Comparison of ENCODE assay signal across 13 cellular contexts in the genomic region with DNA sequence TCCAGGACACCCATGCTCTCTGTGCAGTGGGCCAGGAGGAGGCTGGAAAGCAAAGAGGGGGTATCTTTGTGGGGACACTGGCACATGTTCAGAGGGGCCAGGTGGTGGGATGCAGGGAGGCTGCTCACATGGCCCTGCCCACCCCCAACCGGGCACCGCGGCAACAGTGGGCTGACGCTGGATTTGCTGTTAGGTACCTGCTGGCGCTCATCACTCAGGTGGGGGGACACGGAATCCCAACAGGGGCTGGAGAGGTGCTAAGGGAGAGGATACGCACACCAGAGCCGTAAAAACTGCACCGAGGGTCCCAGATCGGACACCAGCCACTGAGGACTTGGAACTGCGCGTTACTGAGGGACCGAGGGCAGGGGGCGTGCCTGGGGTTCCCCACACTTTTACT. TPM values are rescaled to one million over a fixed set of nuclear protein-coding genes. Genes with fewer than 3 reads are reported as not detected.
A peak's percentile ranks its signal among the peaks of the same experiment; 100 is the strongest.
DNase-seq lines count a peak whose midpoint lies in the region; ATAC-seq and TF ChIP-seq lines count a peak whose summit lies in the region.
"Had no signal": no experiment of that assay in that cellular context is flagged by ENCODE, and none has a peak within 500 bp of the region (broad histone marks: within the 10 kb centered on the region; RNA-seq: fewer than 3 reads in every experiment).

No MANE protein-coding gene starts in this region.

- CTCF ChIA-PET in SK-N-SH (lab: Yijun Ruan, JAX) = no interaction called here

- H3K4me1 Mint-ChIP-seq in endodermal cell (peaks cover 5% of the 10 kb centered on the region), endothelial cell (ENCODE audit: unreplicated experiment) (no peaks in the 10 kb centered on the region)
- H3K4me1 Mint-ChIP-seq in stimulated activated memory B cell treated with anti-CD40 and anti-IgM and Interleukin-4, amounts not matched to agents 10 μg/mL and 1 μg/mL and 100 μg/mL, for 72 hours = peaks cover 18% of the 10 kb centered on the region

- H3K4me3 ChIP-seq in SK-N-SH (ENCODE audit: low read depth in 2 of 2, low read length in 1 of 2) (no peak overlapping the region), endodermal cell (ENCODE audit: low read length) (no peak overlapping the region), psoas muscle (no peak overlapping the region)

- DNase-seq in SK-N-SH = peak; percentile 16
- peak; percentile 28 for DNase-seq in endodermal cell
- no peak for DNase-seq in psoas muscle
- no peak for DNase-seq in HK-2 (ENCODE audit: unreplicated experiment)
- no peak for DNase-seq in endothelial cell (ENCODE audit: low spot score)
- DNase-seq: Calu3; CD4-positive, alpha-beta T cell; DMS 273 treated with DMSO at 0.1 percent for 48 hours had no signal

- H3K27me3 ChIP-seq in SK-N-SH (ENCODE audit: insufficient read depth) (no peaks in the 10 kb centered on the region), endodermal cell (ENCODE audit: control insufficient read depth, insufficient read depth, low read length, poor library complexity, severe bottlenecking) (no peaks in the 10 kb centered on the region), psoas muscle (ENCODE audit: insufficient read depth in 3 of 3, low read length in 2 of 3) (no peaks in the 10 kb centered on the region)

- no peaks in the 10 kb centered on the region for H3K9me3 Mint-ChIP-seq in endodermal cell
- H3K9me3 Mint-ChIP-seq in stimulated activated memory B cell treated with anti-CD40 and anti-IgM and Interleukin-4, amounts not matched to agents 10 μg/mL and 1 μg/mL and 100 μg/mL, for 72 hours = no peaks in the 10 kb centered on the region
- no peaks in the 10 kb centered on the region for H3K9me3 Mint-ChIP-seq in endothelial cell (ENCODE audit: unreplicated experiment)
- H3K9me3 Mint-ChIP-seq: CD4-positive, alpha-beta T cell had no signal

- H4K20me1 ChIP-seq in SK-N-SH (ENCODE audit: insufficient read depth) = peaks cover 39% of the 10 kb centered on the region

- no peak for ATAC-seq in SK-N-SH treated with all-trans-retinoic acid at 6 μM for 48 hours
- no peak for ATAC-seq in psoas muscle
- ATAC-seq in stimulated activated memory B cell treated with anti-CD40 and anti-IgM and Interleukin-4, amounts not matched to agents 10 μg/mL and 1 μg/mL and 100 μg/mL, for 72 hours = no peak
- no peak for ATAC-seq in HG03571 (IDR thresholded peaks at IDR 0.05; ENCODE audit: unreplicated experiment)
- ATAC-seq: HCT116 had no signal

- intact Hi-C loops in psoas muscle (cut with DNase I) = loop anchor here in 1 of 2 donors (2.0 kb wide), 1 partner anchor 31 kb away; no protein-coding TSS in a partner anchor

- WGBS in SK-N-SH (ENCODE audit: low lambda C conversion rate) = 96% methylated on average over 12 of the region's 14 CpGs
- WGBS in endodermal cell (ENCODE audit: insufficient coverage in 1 of 2, insufficient read length in 1 of 2), 2 experiments = 95 to 97% methylated on average over 11 to 14 of the region's 14 CpGs
- WGBS in psoas muscle, 3 donors = 93 to 96% (median 94%) methylated on average over 14 of the region's 14 CpGs

- no peaks in the 10 kb centered on the region for H3K9me2 ChIP-seq in SK-N-SH

- no peak for TF ChIP-seq CTCF in SK-N-SH (IDR thresholded peaks at IDR 0.05)
- TF ChIP-seq CTCF in endodermal cell (conservative IDR thresholded peaks at IDR 0.05) = no peak
- TF ChIP-seq CTCF in psoas muscle (IDR thresholded peaks at IDR 0.05) = no peak
- TF ChIP-seq CTCF in endothelial cell (IDR thresholded peaks at IDR 0.05; ENCODE audit: unreplicated experiment) = no peak

- H3K36me3 ChIP-seq in SK-N-SH (replicated peaks in 1 of 2; ENCODE audit: control insufficient read depth in 1 of 2, insufficient read depth in 2 of 2, low read length in 1 of 2) (peaks cover 12 to 74% of the 10 kb centered on the region in 2 experiments), endodermal cell (ENCODE audit: control insufficient read depth, insufficient read depth, low read length) (peaks cover 71% of the 10 kb centered on the region), psoas muscle (ENCODE audit: insufficient read depth in 1 of 2, low read depth in 1 of 2) (peaks cover 30 to 78% of the 10 kb centered on the region in 2 donors)

- H3K79me2 ChIP-seq in SK-N-SH (ENCODE audit: insufficient read depth) = peaks cover 38% of the 10 kb centered on the region

- H3K27ac Mint-ChIP-seq in endodermal cell (no peak overlapping the region), endothelial cell (ENCODE audit: unreplicated experiment) (no peak overlapping the region)
- H3K27ac Mint-ChIP-seq in stimulated activated memory B cell treated with anti-CD40 and anti-IgM and Interleukin-4, amounts not matched to agents 10 μg/mL and 1 μg/mL and 100 μg/mL, for 72 hours = peak overlapping the region; percentile 7
- H3K27ac Mint-ChIP-seq: CD4-positive, alpha-beta T cell had no signal

- H3K27me3 Mint-ChIP-seq in endodermal cell (ENCODE audit: insufficient read depth) = no peaks in the 10 kb centered on the region
- no peaks in the 10 kb centered on the region for H3K27me3 Mint-ChIP-seq in stimulated activated memory B cell treated with anti-CD40 and anti-IgM and Interleukin-4, amounts not matched to agents 10 μg/mL and 1 μg/mL and 100 μg/mL, for 72 hours
- H3K27me3 Mint-ChIP-seq in endothelial cell (ENCODE audit: unreplicated experiment) = peaks cover 14% of the 10 kb centered on the region
- H3K27me3 Mint-ChIP-seq: CD4-positive, alpha-beta T cell had no signal

- H3K27ac ChIP-seq in SK-N-SH (ENCODE audit: low read depth in 2 of 2, low read length in 1 of 2) = no peak overlapping the region
- H3K27ac ChIP-seq in endodermal cell (ENCODE audit: low read depth, low read length) = no peak overlapping the region
- H3K27ac ChIP-seq in psoas muscle = peak overlapping the region; percentile 74
- H3K27ac ChIP-seq: 22Rv1 had no signal

- H3K4me2 ChIP-seq in SK-N-SH = no peak overlapping the region

- H3K4me3 Mint-ChIP-seq in endodermal cell (no peak overlapping the region), endothelial cell (ENCODE audit: unreplicated experiment) (no peak overlapping the region)
- H3K4me3 Mint-ChIP-seq in stimulated activated memory B cell treated with anti-CD40 and anti-IgM and Interleukin-4, amounts not matched to agents 10 μg/mL and 1 μg/mL and 100 μg/mL, for 72 hours = no peak overlapping the region
- H3K4me3 Mint-ChIP-seq: CD4-positive, alpha-beta T cell had no signal

- no peak overlapping the region for H3K9ac ChIP-seq in SK-N-SH
- no peak overlapping the region for H3K9ac ChIP-seq in endodermal cell (ENCODE audit: extremely low read depth, low read length, poor library complexity, severe bottlenecking)

- no peak overlapping the region for H2AFZ ChIP-seq in SK-N-SH (ENCODE audit: low read depth)

- peaks cover 5% of the 10 kb centered on the region for H3F3A ChIP-seq in SK-N-SH (replicated peaks; ENCODE audit: insufficient read depth)

- TF ChIP-seq EP300 in SK-N-SH (IDR thresholded peaks at IDR 0.05; ENCODE audit: borderline replicate concordance in 1 of 2, low read depth in 1 of 2, low read length in 1 of 2) = no peak

- H3K9me3 ChIP-seq in SK-N-SH (no peaks in the 10 kb centered on the region), endodermal cell (ENCODE audit: control insufficient read depth, low read length) (no peaks in the 10 kb centered on the region), psoas muscle (no peaks in the 10 kb centered on the region)

- POLR2A ChIA-PET in SK-N-SH (lab: Yijun Ruan, JAX) = interaction anchor here (1.6 kb wide), 1 partner anchor 20 kb away, joined by 5 read pairs; a partner anchor contains a TSS

- H3K36me3 Mint-ChIP-seq in endodermal cell (ENCODE audit: low read depth) = peaks cover 62% of the 10 kb centered on the region
- H3K36me3 Mint-ChIP-seq in stimulated activated memory B cell treated with anti-CD40 and anti-IgM and Interleukin-4, amounts not matched to agents 10 μg/mL and 1 μg/mL and 100 μg/mL, for 72 hours = peaks cover 64% of the 10 kb centered on the region
- peaks cover 46% of the 10 kb centered on the region for H3K36me3 Mint-ChIP-seq in endothelial cell (ENCODE audit: low read depth, unreplicated experiment)

- TF ChIP-seq RAD21 in SK-N-SH (IDR thresholded peaks at IDR 0.05; ENCODE audit: low read length) = no peak

- H3K4me1 ChIP-seq in SK-N-SH (ENCODE audit: control insufficient read depth in 1 of 2, insufficient read depth in 2 of 2, low read depth in 1 of 2, low read length in 1 of 2) (no peaks in the 10 kb centered on the region; a peak in 1 of 4 replicates), endodermal cell (ENCODE audit: control insufficient read depth, insufficient read depth, low read length) (peaks cover 6% of the 10 kb centered on the region), psoas muscle (peaks cover 52% of the 10 kb centered on the region)

TF ChIP-seq in SK-N-SH, 30 proteins besides CTCF, POLR2A, EP300 and RAD21 (continues in another document):
- TF ChIP-seq FOXJ3 (CRISPR knock-in tag; IDR thresholded peaks at IDR 0.05) = no peak
- TF ChIP-seq NFIC (IDR thresholded peaks at IDR 0.05; ENCODE audit: borderline replicate concordance) = no peak

TF ChIP-seq in SK-N-SH treated with all-trans-retinoic acid at 6 μM for 48 hours, 23 proteins besides CTCF, POLR2A, EP300 and RAD21 (continues in another document):
- TF ChIP-seq ZC3H10 (CRISPR knock-in tag; IDR thresholded peaks at IDR 0.05) = no peak
- no peak for TF ChIP-seq ARNTL (CRISPR knock-in tag; IDR thresholded peaks at IDR 0.05; ENCODE audit: borderline replicate concordance, low read depth)

RNA-seq across cellular contexts. Expression of a gene that starts 19.2 kb away (rescaled TPM):
- polyA plus RNA-seq in SK-N-SH (2012; rRNA removed) (44.7 and 46.1 TPM in 2 replicates), psoas muscle (10 to 100 TPM; 34.6 to 72.9 (median 46.7) TPM)
- 17.5 and 18.8 TPM in 2 replicates for polyA plus RNA-seq in SK-N-SH (2012; cell fraction: cytosol; rRNA removed)
- polyA plus RNA-seq in SK-N-SH (2012; cell fraction: nucleus; rRNA removed) = 219 and 280 TPM in 2 replicates
- total RNA-seq in endodermal cell (100 to 1,000 TPM; 190 to 237 TPM), psoas muscle (10 to 100 TPM; 37.3 to 66.2 (median 54.3) TPM), endothelial cell (ENCODE audit: unreplicated experiment) (160 TPM)
- polyA plus RNA-seq in endodermal cell (2013, experiment 1 of 2) = 160 TPM
- polyA plus RNA-seq in endodermal cell (2013, experiment 2 of 2) = 124 TPM

RNA-seq across cellular contexts. Expression of a gene that starts 20.0 kb away (rescaled TPM):
- polyA plus RNA-seq in SK-N-SH (2012; rRNA removed) (17.2 and 21.0 TPM in 2 replicates), psoas muscle (10 to 100 TPM; 15.9 to 22.1 (median 18.2) TPM)
- polyA plus RNA-seq in SK-N-SH (2012; cell fraction: cytosol; rRNA removed) = 12.2 and 13.6 TPM in 2 replicates
- 56.1 and 57.2 TPM in 2 replicates for polyA plus RNA-seq in SK-N-SH (2012; cell fraction: nucleus; rRNA removed)
- total RNA-seq in endodermal cell (10 to 100 TPM; 34.9 to 39.6 TPM), psoas muscle (10 to 100 TPM; 18.9 to 42.8 (median 27.8) TPM), endothelial cell (ENCODE audit: unreplicated experiment) (36.5 TPM)
- polyA plus RNA-seq in endodermal cell (2013, experiment 1 of 2) = 20.5 TPM
- 18.1 TPM for polyA plus RNA-seq in endodermal cell (2013, experiment 2 of 2)

RNA-seq across cellular contexts. Expression of a gene that starts 50.1 kb away (rescaled TPM):
- polyA plus RNA-seq in SK-N-SH (2012; rRNA removed) (9.9 and 15.5 TPM in 2 replicates), psoas muscle (10 to 100 TPM; 16.6 to 22.9 (median 20.7) TPM)
- polyA plus RNA-seq in SK-N-SH (2012; cell fraction: cytosol; rRNA removed) = 7.7 and 13.6 TPM in 2 replicates
- 34.3 and 54.6 TPM in 2 replicates for polyA plus RNA-seq in SK-N-SH (2012; cell fraction: nucleus; rRNA removed)
- total RNA-seq in endodermal cell (10 to 100 TPM; 38.0 to 38.6 TPM), psoas muscle (10 to 100 TPM; 16.6 to 39.1 (median 25.8) TPM), endothelial cell (ENCODE audit: unreplicated experiment) (79.0 TPM)
- 51.9 TPM for polyA plus RNA-seq in endodermal cell (2013, experiment 1 of 2)
- polyA plus RNA-seq in endodermal cell (2013, experiment 2 of 2) = 44.8 TPM

Comparison
In these comparisons a context has a peak if more than half of its experiments do, and no peak if none do; other contexts are left out.
1. DNase-seq: peak in SK-N-SH (single experiment) and endodermal cell (single experiment); none in psoas muscle (0 of 2), HK-2 (single experiment) and endothelial cell (single experiment).